In genomic region chr5:150097152-150097551, GRCh38 we compare ENCODE assay signal across 26 cellular contexts. TPM values are rescaled to one million over a fixed set of nuclear protein-coding genes. Genes with fewer than 3 reads are reported as not detected.
"Had no signal": no experiment of that assay in that cellular context is flagged by ENCODE, and none has a peak within 500 bp of the region (broad histone marks: within the 10 kb centered on the region; RNA-seq: fewer than 3 reads in every experiment).

No MANE protein-coding gene starts in this region.

- H3K9me3 ChIP-seq: esophagus squamous epithelium, gastrocnemius medialis, heart right ventricle, left lung, lower lobe of right lung had no signal

- H3K4me3 ChIP-seq: coronary artery, dorsolateral prefrontal cortex, esophagus squamous epithelium, gastrocnemius medialis, heart right ventricle, left lung, lower lobe of right lung had no signal

- H3K27ac ChIP-seq: coronary artery, dorsolateral prefrontal cortex, esophagus squamous epithelium, gastrocnemius medialis, heart right ventricle, left lung, lower lobe of right lung had no signal

- ATAC-seq: gastrocnemius medialis; heart right ventricle; left cardiac atrium; left lung; left ventricle myocardium superior; lower lobe of right lung; naive thymus-derived CD4-positive, alpha-beta T cell had no signal

- H3K27me3 ChIP-seq: dorsolateral prefrontal cortex, esophagus squamous epithelium, gastrocnemius medialis, heart right ventricle, left lung had no signal

- DNase-seq: dermis blood vessel endothelial cell; dorsolateral prefrontal cortex; effector CD4-positive, alpha-beta T cell; effector memory CD4-positive, alpha-beta T cell; esophagus squamous epithelium; foreskin fibroblast; foreskin melanocyte; gastrocnemius medialis; glutamatergic neuron; heart right ventricle; hippocampal formation; left cardiac atrium; left lung; left ventricle myocardium superior; lower lobe of right lung; mammary epithelial cell; mesendoderm; midbrain; naive thymus-derived CD4-positive, alpha-beta T cell had no signal

- H3K36me3 ChIP-seq: esophagus squamous epithelium, gastrocnemius medialis, heart right ventricle, left lung, lower lobe of right lung had no signal

- H3K4me1 ChIP-seq: esophagus squamous epithelium, gastrocnemius medialis, heart right ventricle, left lung, lower lobe of right lung had no signal

- FAIRE-seq: colon, endothelial cell of umbilical vein, islet of Langerhans, keratinocyte had no signal

RNA-seq across cellular contexts. Expression of gene CSF1R, which starts 10.8 kb away (rescaled TPM):
- total RNA-seq: dermis blood vessel endothelial cell, endothelial cell of umbilical vein, epithelial cell of proximal tubule, glomerular endothelial cell had no signal
- polyA plus RNA-seq: endothelial cell of umbilical vein, keratinocyte had no signal
